In the genomic region with DNA sequence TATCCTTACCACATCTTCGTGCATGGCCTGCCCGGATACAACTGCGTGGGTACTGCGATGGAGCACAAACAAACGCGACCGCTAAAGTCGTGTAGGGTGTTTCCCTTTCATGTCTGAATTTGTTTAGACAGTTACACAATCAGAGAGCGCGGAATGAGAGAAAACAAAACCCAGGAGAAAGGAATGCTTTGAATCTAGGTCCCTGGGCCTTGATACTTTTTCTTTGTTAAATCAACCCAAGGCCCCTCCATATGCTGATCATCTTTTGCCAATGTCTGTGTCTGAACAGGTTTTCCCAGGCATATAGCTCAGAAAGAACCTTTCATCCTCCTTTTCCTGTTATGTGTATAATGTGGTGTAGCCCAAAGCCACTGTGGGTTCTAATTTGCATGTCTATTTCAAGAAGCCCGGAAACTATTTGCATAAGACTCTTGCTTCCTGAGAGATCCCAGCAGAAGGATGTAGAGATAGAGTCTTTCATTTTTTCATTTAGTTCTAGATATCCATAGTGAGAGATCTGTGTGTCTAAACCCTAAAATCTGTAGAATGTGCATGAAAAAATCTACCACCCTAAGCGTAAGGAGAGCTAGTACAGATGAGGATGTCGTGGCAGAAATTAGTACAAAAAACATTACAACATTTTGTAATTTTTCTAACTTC, we compare ENCODE assay signal across 9 cellular contexts.
DNase-seq lines count a peak whose midpoint lies in the region; ATAC-seq and TF ChIP-seq lines count a peak whose summit lies in the region.
"Had no signal": no experiment of that assay in that cellular context is flagged by ENCODE, and none has a peak within 500 bp of the region (broad histone marks: within the 10 kb centered on the region; RNA-seq: fewer than 3 reads in every experiment).

No MANE protein-coding gene starts in this region.

- no peaks in the 10 kb centered on the region for H3K36me3 Mint-ChIP-seq in WTC11

- H3K4me1 ChIP-seq in HUES48 (ENCODE audit: control insufficient read depth, insufficient read depth, low read length) = peaks cover 9% of the 10 kb centered on the region
- no peaks in the 10 kb centered on the region for H3K4me1 ChIP-seq in transverse colon

- POLR2A ChIA-PET in WTC11 (lab: Charles Lee) = interaction anchor here (0.8 to 2.0 kb wide), 10 partner anchors 11 to 653 kb away, joined by 3 to 16 read pairs (median 6); a partner anchor contains a TSS

- H3K9ac ChIP-seq in HUES48 (ENCODE audit: low read depth, low read length) = peak overlapping the region; percentile 92

- H3K27me3 ChIP-seq in HUES48 (ENCODE audit: control insufficient read depth, insufficient read depth, low read length) (no peaks in the 10 kb centered on the region), transverse colon (peaks cover 31% of the 10 kb centered on the region)

- H3K9me3 ChIP-seq in HUES48 (ENCODE audit: control insufficient read depth, insufficient read depth, low read length) (no peaks in the 10 kb centered on the region), transverse colon (no peaks in the 10 kb centered on the region)
- H3K9me3 ChIP-seq: neutrophil had no signal

- H3K4me3 Mint-ChIP-seq in WTC11 = no peak overlapping the region

- peak overlapping the region; percentile 93 for H3K27ac ChIP-seq in HUES48 (ENCODE audit: low read depth, low read length)
- no peak overlapping the region for H3K27ac ChIP-seq in transverse colon
- H3K27ac ChIP-seq: neutrophil had no signal

- TF ChIP-seq CTCF in WTC11 (IDR thresholded peaks at IDR 0.05) (no peak), transverse colon (IDR thresholded peaks at IDR 0.05) (no peak)

- H3K36me3 ChIP-seq in HUES48 (ENCODE audit: control insufficient read depth, insufficient read depth, low read length) (no peaks in the 10 kb centered on the region), transverse colon (no peaks in the 10 kb centered on the region)
- H3K36me3 ChIP-seq: neutrophil had no signal

- ATAC-seq in GM21526 (IDR thresholded peaks at IDR 0.05; ENCODE audit: low FRiP score, unreplicated experiment) (peak; percentile 76), WTC11 (peak; percentile 23)

- DNase-seq in G401 (ENCODE audit: low spot score) (peak; percentile 33), WTC11 (ENCODE audit: low spot score) (no peak), fibroblast of peridontal ligament (ENCODE audit: extremely low read depth) (peak; percentile 39), transverse colon (peak; percentile 31), NCI-H2081 (lab: John Stamatoyannopoulos, UW) (no peak), hepatic stellate cell (ENCODE audit: low spot score) (no peak)

- TF ChIP-seq EP300 in transverse colon (IDR thresholded peaks at IDR 0.05; ENCODE audit: low read depth) = no peak

- no peaks in the 10 kb centered on the region; the same call in 1 of the 2 replicates for H3K27me3 Mint-ChIP-seq in WTC11 (ENCODE audit: low read depth)

- CTCF ChIA-PET in WTC11 (lab: Charles Lee) = interaction anchor here (0.6 to 6.8 kb wide), 16 partner anchors 9 to 765 kb away, joined by 3 to 75 read pairs (median 4); no protein-coding TSS in a partner anchor

- no peaks in the 10 kb centered on the region for H3K9me3 Mint-ChIP-seq in WTC11

- in situ Hi-C loops in G401 (cut with HindIII; ENCODE audit: low sequenced_read_pairs) = no loop called here
- in situ Hi-C loops in transverse colon (cut with MboI; ENCODE audit: low pct_ligation_motif_present in 1 of 4, low pct_unique_long_range_greater_than_20kb in 1 of 4, low sequenced_read_pairs in 3 of 4) = loop anchor here in 1 of 4 donors (25.0 kb wide), 1 partner anchor 398 kb away; no protein-coding TSS in a partner anchor

- TF ChIP-seq POLR2A in transverse colon (IDR thresholded peaks at IDR 0.05) = no peak

- H3K4me1 Mint-ChIP-seq in WTC11 = peaks cover 26% of the 10 kb centered on the region

- H3K4me3 ChIP-seq in HUES48 (ENCODE audit: low read depth, low read length) (0 out of 2 replicates have a peak overlapping the region, but pooled peaks have one; percentile 20), transverse colon (no peak overlapping the region)

- 59 to 70% methylated on average over 12 to 13 of the region's 13 CpGs for WGBS in transverse colon (ENCODE audit: low coverage in 1 of 2), 2 donors

- intact Hi-C loops in transverse colon (cut with DNase I; ENCODE audit: low total_unique reads) = no loop called here

- peak overlapping the region; percentile 100 for H3K27ac Mint-ChIP-seq in WTC11

TF ChIP-seq in WTC11, 78 proteins besides CTCF, POLR2A, EP300 and RAD21:
- no peak for TF ChIP-seq OVOL2 (CRISPR knock-in tag; IDR thresholded peaks at IDR 0.05; ENCODE audit: borderline replicate concordance)
- TF ChIP-seq, protein P1, sequence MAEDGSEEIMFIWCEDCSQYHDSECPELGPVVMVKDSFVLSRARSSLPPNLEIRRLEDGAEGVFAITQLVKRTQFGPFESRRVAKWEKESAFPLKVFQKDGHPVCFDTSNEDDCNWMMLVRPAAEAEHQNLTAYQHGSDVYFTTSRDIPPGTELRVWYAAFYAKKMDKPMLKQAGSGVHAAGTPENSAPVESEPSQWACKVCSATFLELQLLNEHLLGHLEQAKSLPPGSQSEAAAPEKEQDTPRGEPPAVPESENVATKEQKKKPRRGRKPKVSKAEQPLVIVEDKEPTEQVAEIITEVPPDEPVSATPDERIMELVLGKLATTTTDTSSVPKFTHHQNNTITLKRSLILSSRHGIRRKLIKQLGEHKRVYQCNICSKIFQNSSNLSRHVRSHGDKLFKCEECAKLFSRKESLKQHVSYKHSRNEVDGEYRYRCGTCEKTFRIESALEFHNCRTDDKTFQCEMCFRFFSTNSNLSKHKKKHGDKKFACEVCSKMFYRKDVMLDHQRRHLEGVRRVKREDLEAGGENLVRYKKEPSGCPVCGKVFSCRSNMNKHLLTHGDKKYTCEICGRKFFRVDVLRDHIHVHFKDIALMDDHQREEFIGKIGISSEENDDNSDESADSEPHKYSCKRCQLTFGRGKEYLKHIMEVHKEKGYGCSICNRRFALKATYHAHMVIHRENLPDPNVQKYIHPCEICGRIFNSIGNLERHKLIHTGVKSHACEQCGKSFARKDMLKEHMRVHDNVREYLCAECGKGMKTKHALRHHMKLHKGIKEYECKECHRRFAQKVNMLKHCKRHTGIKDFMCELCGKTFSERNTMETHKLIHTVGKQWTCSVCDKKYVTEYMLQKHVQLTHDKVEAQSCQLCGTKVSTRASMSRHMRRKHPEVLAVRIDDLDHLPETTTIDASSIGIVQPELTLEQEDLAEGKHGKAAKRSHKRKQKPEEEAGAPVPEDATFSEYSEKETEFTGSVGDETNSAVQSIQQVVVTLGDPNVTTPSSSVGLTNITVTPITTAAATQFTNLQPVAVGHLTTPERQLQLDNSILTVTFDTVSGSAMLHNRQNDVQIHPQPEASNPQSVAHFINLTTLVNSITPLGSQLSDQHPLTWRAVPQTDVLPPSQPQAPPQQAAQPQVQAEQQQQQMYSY (CRISPR knock-in tag; IDR thresholded peaks at IDR 0.05) = peak; percentile 60

Comparison
In these comparisons a context has a peak if more than half of its experiments do, and no peak if none do; other contexts are left out.
1. DNase-seq: peak in G401 (single experiment), fibroblast of peridontal ligament (single experiment) and transverse colon (single experiment); none in WTC11 (single experiment), NCI-H2081 (0 of 2) and hepatic stellate cell (single experiment).